Comparison of ENCODE assay signal across 24 cellular contexts in the genomic region with DNA sequence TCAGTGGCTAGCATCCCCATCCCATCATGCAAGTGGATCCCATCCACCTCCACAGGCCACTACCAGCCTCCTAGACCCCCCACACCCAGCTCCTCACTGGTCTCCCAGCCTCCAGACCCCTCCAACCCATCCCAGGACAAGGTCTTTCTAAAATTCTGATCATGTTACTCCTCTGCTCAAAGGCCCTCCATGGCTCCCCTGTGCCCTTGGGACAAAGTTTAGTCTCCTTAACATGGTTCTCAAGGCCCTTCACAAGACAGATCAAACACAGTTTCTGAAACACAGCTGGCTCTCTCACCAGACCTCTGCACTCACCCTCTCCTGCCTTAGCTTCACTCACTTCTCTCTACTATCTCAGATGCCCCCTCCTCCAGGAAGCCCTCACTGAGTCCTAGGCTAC. TPM values are rescaled to one million over a fixed set of nuclear protein-coding genes. Genes with fewer than 3 reads are reported as not detected.
DNase-seq lines count a peak whose midpoint lies in the region; ATAC-seq, FAIRE-seq and TF ChIP-seq lines count a peak whose summit lies in the region.
"Had no signal": no experiment of that assay in that cellular context is flagged by ENCODE, and none has a peak within 500 bp of the region (broad histone marks: within the 10 kb centered on the region; RNA-seq: fewer than 3 reads in every experiment).

No MANE protein-coding gene starts in this region.

- no peak overlapping the region for H2BK120ac ChIP-seq in mesendoderm (ENCODE audit: low read depth, low read length)

- H3K79me2 ChIP-seq in PC-9 (ENCODE audit: low read depth) (no peaks in the 10 kb centered on the region), mesendoderm (ENCODE audit: control insufficient read depth, insufficient read depth, low read length) (no peaks in the 10 kb centered on the region)

- no TSS peak for BruUV-seq in PC-9 (replicated peaks; lab: Mats Ljungman, UMichigan)

- H3K27ac Mint-ChIP-seq in stimulated activated effector memory CD8-positive, alpha-beta T cell treated with anti-CD3 and anti-CD28 coated beads, Interleukin-12 subunit alpha, Interleukin-12 subunit beta, amount 100 ng/mL, for 72 hours: peak overlapping the region; percentile 66

- H3K27me3 ChIP-seq in colonic mucosa: no peaks in the 10 kb centered on the region
- no peaks in the 10 kb centered on the region for H3K27me3 ChIP-seq in PC-9 (ENCODE audit: insufficient read depth, low read depth)
- no peaks in the 10 kb centered on the region for H3K27me3 ChIP-seq in mesendoderm (ENCODE audit: insufficient read depth, low read length, poor library complexity)

- H3K56ac ChIP-seq in mesendoderm (ENCODE audit: low read length): no peak overlapping the region

- no peak overlapping the region for H2AFZ ChIP-seq in PC-9

- H3K18ac ChIP-seq in mesendoderm (ENCODE audit: low read length): no peak overlapping the region

- no peaks in the 10 kb centered on the region for H4K20me1 ChIP-seq in PC-9 (ENCODE audit: insufficient read depth)

- TF ChIP-seq EP300 in A549 (IDR thresholded peaks at IDR 0.05): no peak

- H3K9ac ChIP-seq in colonic mucosa (ENCODE audit: low read depth in 2 of 2, low read length in 2 of 2) (no peak overlapping the region), mesendoderm (ENCODE audit: low read length) (no peak overlapping the region)

- POLR2A ChIA-PET in A549 (lab: Yijun Ruan, JAX) (no interaction called here), RWPE1 (lab: Yijun Ruan, JAX; ENCODE audit: low non-redundant PET) (no interaction called here), PC-9 (lab: Charles Lee; ENCODE audit: unreplicated experiment) (interaction anchor here (0.7 kb wide), 1 partner anchor 79 kb away, joined by 5 read pairs; no protein-coding TSS in a partner anchor)

- no peak for FAIRE-seq in A549 (lab: Jason Lieb, UNC)
- FAIRE-seq: GM12891, GM18507, H54 had no signal

- H3K27ac ChIP-seq in A549 (peak overlapping the region; percentile 46 to 92; a peak in 5 of 6 replicates), RWPE1 (peak overlapping the region; percentile 47), colonic mucosa (peak overlapping the region; percentile 47), PC-9 (no peak overlapping the region), mesendoderm (ENCODE audit: low read depth, low read length) (no peak overlapping the region)

- H3K36me3 ChIP-seq in colonic mucosa (no peaks in the 10 kb centered on the region), PC-9 (ENCODE audit: low read depth) (no peaks in the 10 kb centered on the region), mesendoderm (ENCODE audit: control insufficient read depth, insufficient read depth, low read length) (no peaks in the 10 kb centered on the region)

- no peak overlapping the region for H2BK5ac ChIP-seq in mesendoderm (ENCODE audit: low read length)

- peaks cover 6% of the 10 kb centered on the region for H3K4me1 Mint-ChIP-seq in stimulated activated effector memory CD8-positive, alpha-beta T cell treated with anti-CD3 and anti-CD28 coated beads, Interleukin-12 subunit alpha, Interleukin-12 subunit beta, amount 100 ng/mL, for 72 hours

- TF ChIP-seq RAD21 in A549 (conservative IDR thresholded peaks at IDR 0.05 in 1 of 2, IDR thresholded peaks at IDR 0.05 in 1 of 2): no peak

- CTCF ChIA-PET in A549 (lab: Yijun Ruan, JAX): interaction anchor here (0.9 to 15.7 kb wide), 7 partner anchors 8 to 90 kb away, joined by 3 to 180 read pairs (median 3); no protein-coding TSS in a partner anchor
- CTCF ChIA-PET in RWPE1 (lab: Yijun Ruan, JAX): interaction anchor here (1.8 kb wide), 1 partner anchor 8 kb away, joined by 4 read pairs; no protein-coding TSS in a partner anchor
- CTCF ChIA-PET in PC-9 (lab: Charles Lee): no interaction called here

- H3K79me1 ChIP-seq in mesendoderm (ENCODE audit: low read length): no peaks in the 10 kb centered on the region

- no peak overlapping the region for H3K4me3 Mint-ChIP-seq in stimulated activated effector memory CD8-positive, alpha-beta T cell treated with anti-CD3 and anti-CD28 coated beads, Interleukin-12 subunit alpha, Interleukin-12 subunit beta, amount 100 ng/mL, for 72 hours
- H3K4me3 Mint-ChIP-seq: CD4-positive, alpha-beta memory T cell had no signal

- H2BK15ac ChIP-seq in mesendoderm (replicated peaks; ENCODE audit: low read depth): no peak overlapping the region

- no peak for TF ChIP-seq CTCF in A549 (IDR thresholded peaks at IDR 0.05)
- no peak for TF ChIP-seq CTCF in RWPE1 (conservative IDR thresholded peaks at IDR 0.05; ENCODE audit: low read depth)
- TF ChIP-seq CTCF in colonic mucosa (IDR thresholded peaks at IDR 0.05): no peak
- no peak for TF ChIP-seq CTCF in PC-9 (conservative IDR thresholded peaks at IDR 0.05)

- H2AK5ac ChIP-seq in mesendoderm (ENCODE audit: low read length): no peak overlapping the region

- DNase-seq in A549 (ENCODE audit: low read depth in 1 of 2, low spot score in 1 of 2) (no peak), RWPE1 (ENCODE audit: low spot score) (no peak), colonic mucosa (no peak), PC-9 (no peak), mesendoderm (no peak)
- DNase-seq in stimulated activated effector memory CD8-positive, alpha-beta T cell treated with anti-CD3 and anti-CD28 coated beads, Interleukin-12 subunit alpha, Interleukin-12 subunit beta, amount 100 ng/mL, for 72 hours (ENCODE audit: low spot score in 2 of 2): no peak
- no peak for DNase-seq in stimulated activated CD4-positive, alpha-beta T cell treated with anti-CD3 and anti-CD28 coated beads, Interleukin-4, amount 100 ng/mL, for 1 hour
- DNase-seq: 8988T; C1 segment of cervical spinal cord; Calu3; CD4-positive, alpha-beta memory T cell; COR-L47; DMS53; DMS79 treated with DMSO at 0.1 percent for 48 hours; GF-D8; GOT3; HCEC 1CT had no signal

- ATAC-seq in A549: no peak
- no peak for ATAC-seq in stimulated activated effector memory CD8-positive, alpha-beta T cell treated with anti-CD3 and anti-CD28 coated beads, Interleukin-12 subunit alpha, Interleukin-12 subunit beta, amount 100 ng/mL, for 72 hours

- H3K9me3 Mint-ChIP-seq in stimulated activated effector memory CD8-positive, alpha-beta T cell treated with anti-CD3 and anti-CD28 coated beads, Interleukin-12 subunit alpha, Interleukin-12 subunit beta, amount 100 ng/mL, for 72 hours: no peaks in the 10 kb centered on the region
- H3K9me3 Mint-ChIP-seq: CD4-positive, alpha-beta memory T cell had no signal

- peaks cover 61% of the 10 kb centered on the region for H3F3A ChIP-seq in PC-9 (ENCODE audit: insufficient read depth, low read depth)

- no peak overlapping the region for H3K4ac ChIP-seq in mesendoderm (ENCODE audit: low read depth, low read length)

- intact Hi-C loops in colonic mucosa (cut with DNase I) (no loop called here), PC-9 (cut with micrococcal nuclease; ENCODE audit: unreplicated experiment) (no loop called here)

- H3K23ac ChIP-seq in mesendoderm (ENCODE audit: low read length): no peak overlapping the region

- TF ChIP-seq POLR2A in A549 (IDR thresholded peaks at IDR 0.05; ENCODE audit: low read length): no peak

- H3K36me3 Mint-ChIP-seq in stimulated activated effector memory CD8-positive, alpha-beta T cell treated with anti-CD3 and anti-CD28 coated beads, Interleukin-12 subunit alpha, Interleukin-12 subunit beta, amount 100 ng/mL, for 72 hours: no peaks in the 10 kb centered on the region
- H3K36me3 Mint-ChIP-seq: CD4-positive, alpha-beta memory T cell had no signal

- peaks cover 64% of the 10 kb centered on the region for H3K4me1 ChIP-seq in A549
- peaks cover 4% of the 10 kb centered on the region for H3K4me1 ChIP-seq in colonic mucosa
- H3K4me1 ChIP-seq in PC-9 (replicated peaks; ENCODE audit: insufficient read depth): peaks cover 39% of the 10 kb centered on the region
- H3K4me1 ChIP-seq in mesendoderm (ENCODE audit: control insufficient read depth, low read depth, low read length): no peaks in the 10 kb centered on the region

- H3K9me3 ChIP-seq in A549 (no peaks in the 10 kb centered on the region), colonic mucosa (no peaks in the 10 kb centered on the region), PC-9 (ENCODE audit: insufficient read depth, low read depth) (no peaks in the 10 kb centered on the region)

- H4K5ac ChIP-seq in mesendoderm (ENCODE audit: low read length): no peak overlapping the region

- no peak overlapping the region for H4K8ac ChIP-seq in mesendoderm (ENCODE audit: low read depth, low read length)

- H3K4me3 ChIP-seq in A549 (no peak overlapping the region), colonic mucosa (no peak overlapping the region), PC-9 (no peak overlapping the region), mesendoderm (ENCODE audit: low read length) (no peak overlapping the region)

- H3K4me2 ChIP-seq in A549: no peak overlapping the region
- H3K4me2 ChIP-seq in PC-9: no peak overlapping the region
- H3K4me2 ChIP-seq in mesendoderm (ENCODE audit: low read length): no peak overlapping the region

- no peaks in the 10 kb centered on the region for H3K9me2 ChIP-seq in PC-9 (ENCODE audit: insufficient read depth)

RNA-seq across cellular contexts. Expression of a gene that starts 9.3 kb away (rescaled TPM):
- polyA plus RNA-seq in A549 (2011; rRNA removed) (8.2 and 13.7 TPM in 2 replicates), A549 (2017; fragmentation: RNase III; extraction: RNeasy Plus Mini Kit Qiagen cat#74134 plus additional on column Dnase treatment) (7.2 to 10.3 TPM (median 9.7 TPM) in 3 replicates)
- 10.0 and 12.3 TPM in 2 replicates for polyA plus RNA-seq in A549 (2012; cell fraction: cytosol; rRNA removed)
- polyA plus RNA-seq in A549 (2012; cell fraction: nucleus; rRNA removed): 75.3 and 87.9 TPM in 2 replicates
- 13.7 and 14.9 TPM in 2 replicates for polyA minus RNA-seq in A549 (2011; rRNA and poly(A)+ RNA removed)
- total RNA-seq in colonic mucosa (1 to 10 TPM; 5.3 to 6.1 TPM), PC-9 (2021) (4.8 and 8.0 TPM in 2 replicates)
- polyA plus RNA-seq in mesendoderm (2013, experiment 1 of 2): 0.53 TPM
- 0.60 TPM for polyA plus RNA-seq in mesendoderm (2013, experiment 2 of 2)
- polyA plus RNA-seq: CD4-positive, alpha-beta memory T cell had no signal

RNA-seq across cellular contexts. Expression of a gene that starts 18.4 kb away (rescaled TPM):
- not detected in 2 replicates for polyA plus RNA-seq in A549 (2011; rRNA removed)
- polyA plus RNA-seq in A549 (2012; cell fraction: cytosol; rRNA removed): 0.03 TPM in 1 of 2 replicates, not detected in the other
- polyA plus RNA-seq in A549 (2012; cell fraction: nucleus; rRNA removed): 0.34 and 0.50 TPM in 2 replicates
- polyA plus RNA-seq in A549 (2017; fragmentation: RNase III; extraction: RNeasy Plus Mini Kit Qiagen cat#74134 plus additional on column Dnase treatment): 0.08 to 0.11 TPM in 2 of 3 replicates, not detected in the other
- polyA minus RNA-seq in A549 (2011; rRNA and poly(A)+ RNA removed): 0.34 and 0.58 TPM in 2 replicates
- under 1 TPM in 1 of 2 donors, not detected in 1; 0.52 TPM for total RNA-seq in colonic mucosa
- total RNA-seq in PC-9 (2021): not detected in 2 replicates
- polyA plus RNA-seq in mesendoderm (2013, experiment 1 of 2): not detected
- polyA plus RNA-seq in mesendoderm (2013, experiment 2 of 2): not detected
- total RNA-seq: A673; CD4-positive, alpha-beta memory T cell; Daoy; G401 had no signal
- polyA plus RNA-seq: BJ; CD4-positive, alpha-beta memory T cell had no signal

RNA-seq across cellular contexts. Expression of a gene that starts 36.8 kb away (rescaled TPM):
- polyA plus RNA-seq in A549 (2011; rRNA removed) (108 and 110 TPM in 2 replicates), A549 (2017; fragmentation: RNase III; extraction: RNeasy Plus Mini Kit Qiagen cat#74134 plus additional on column Dnase treatment) (86.2 to 98.1 TPM (median 90.3 TPM) in 3 replicates)
- 103 and 142 TPM in 2 replicates for polyA plus RNA-seq in A549 (2012; cell fraction: cytosol; rRNA removed)
- 163 and 226 TPM in 2 replicates for polyA plus RNA-seq in A549 (2012; cell fraction: nucleus; rRNA removed)
- polyA minus RNA-seq in A549 (2011; rRNA and poly(A)+ RNA removed): 145 and 164 TPM in 2 replicates
- total RNA-seq in colonic mucosa (10 to 100 TPM; 44.7 to 54.6 TPM), PC-9 (2021) (50.8 and 52.1 TPM in 2 replicates)
- polyA plus RNA-seq in mesendoderm (2013, experiment 1 of 2): 14.9 TPM
- polyA plus RNA-seq in mesendoderm (2013, experiment 2 of 2): 14.7 TPM

Comparison
In these comparisons a context has a peak if more than half of its experiments do, and no peak if none do; other contexts are left out.
1. H3K27ac ChIP-seq: peak in A549 (2 of 2), RWPE1 (single experiment) and colonic mucosa (single experiment); none in PC-9 (single experiment) and mesendoderm (single experiment).